Comparison of ENCODE assay signal across 26 cellular contexts in the genomic region with DNA sequence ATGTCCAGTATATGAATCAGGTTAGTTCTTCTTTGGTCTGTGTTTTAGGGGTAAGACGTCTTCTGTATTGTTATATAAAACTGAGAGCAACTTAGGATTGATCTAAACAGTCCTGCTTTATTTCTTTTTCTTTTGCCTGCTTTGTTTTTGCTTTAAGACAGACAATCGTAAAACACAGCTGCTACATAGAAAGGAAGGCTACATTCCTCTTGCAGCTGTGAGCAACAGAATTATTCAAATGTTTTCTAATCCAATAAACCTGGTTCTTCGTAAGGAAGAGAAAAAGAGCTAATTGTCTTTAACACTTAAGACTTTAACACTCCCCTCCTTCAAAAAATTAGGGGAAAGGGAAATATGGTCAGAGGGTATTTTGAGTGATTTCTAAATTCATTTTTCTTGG. TPM values are rescaled to one million over a fixed set of nuclear protein-coding genes. Genes with fewer than 3 reads are reported as not detected.
DNase-seq lines count a peak whose midpoint lies in the region; ATAC-seq and TF ChIP-seq lines count a peak whose summit lies in the region.
"Had no signal": no experiment of that assay in that cellular context is flagged by ENCODE, and none has a peak within 500 bp of the region (broad histone marks: within the 10 kb centered on the region; RNA-seq: fewer than 3 reads in every experiment).

No MANE protein-coding gene starts in this region.

- dilution Hi-C loops in mammary epithelial cell (cut with HindIII; ENCODE audit: low sequenced_read_pairs) = no loop called here

- BruUV-seq in mammary epithelial cell (replicated peaks; lab: Mats Ljungman, UMichigan) = no TSS peak

- H3K9me2 ChIP-seq in GM23248 (ENCODE audit: insufficient read depth) = no peaks in the 10 kb centered on the region

- H3K27me3 ChIP-seq in GM23248 (replicated peaks; ENCODE audit: insufficient read depth) (no peaks in the 10 kb centered on the region), mammary epithelial cell (ENCODE audit: insufficient read depth, low read length) (no peaks in the 10 kb centered on the region), muscle layer of colon (ENCODE audit: control insufficient read depth in 1 of 2, insufficient read depth in 2 of 2, low read length in 2 of 2) (no peaks in the 10 kb centered on the region), subcutaneous abdominal adipose tissue (ENCODE audit: control insufficient read depth in 5 of 5, insufficient read depth in 4 of 5, low read length in 5 of 5) (no peaks in the 10 kb centered on the region), psoas muscle (ENCODE audit: insufficient read depth in 3 of 3, low read length in 2 of 3) (no peaks in the 10 kb centered on the region)
- H3K27me3 ChIP-seq: ovary had no signal

- no peaks in the 10 kb centered on the region for H3K9me3 ChIP-seq in GM23248 (ENCODE audit: low read depth)
- no peaks in the 10 kb centered on the region for H3K9me3 ChIP-seq in mammary epithelial cell (replicated peaks; ENCODE audit: insufficient read depth, low read length)
- H3K9me3 ChIP-seq in muscle layer of colon (ENCODE audit: low read length) = no peaks in the 10 kb centered on the region
- H3K9me3 ChIP-seq in subcutaneous abdominal adipose tissue (ENCODE audit: control insufficient read depth in 5 of 5, low read length in 5 of 5) = no peaks in the 10 kb centered on the region
- no peaks in the 10 kb centered on the region for H3K9me3 ChIP-seq in psoas muscle
- H3K9me3 ChIP-seq: ovary had no signal

- 51 to 56% methylated on average over 3 of the region's 3 CpGs for WGBS in GM23248 (ENCODE audit: low coverage in 1 of 2, low lambda C conversion rate in 2 of 2, missing lambda C conversion rate in 2 of 2), 2 experiments
- WGBS in mammary epithelial cell (ENCODE audit: low coverage, missing lambda C conversion rate) = 87% methylated on average over 3 of the region's 3 CpGs
- 35 to 45% (median 38%) methylated on average over 3 of the region's 3 CpGs for WGBS in psoas muscle, 3 donors

- H2AFZ ChIP-seq in GM23248 (no peak overlapping the region), mammary epithelial cell (ENCODE audit: low read depth, low read length) (no peak overlapping the region)

- peaks cover 25% of the 10 kb centered on the region for H3F3A ChIP-seq in GM23248 (ENCODE audit: insufficient read depth)

- H3K4me2 ChIP-seq in GM23248 (ENCODE audit: unreplicated experiment) (peak overlapping the region; percentile 44), mammary epithelial cell (ENCODE audit: insufficient read depth, low read depth, low read length) (peak overlapping the region; percentile 43)

- no peaks in the 10 kb centered on the region for H4K20me1 ChIP-seq in GM23248 (ENCODE audit: insufficient read depth)
- H4K20me1 ChIP-seq in mammary epithelial cell (ENCODE audit: insufficient read depth, low read length) = no peaks in the 10 kb centered on the region

- no peaks in the 10 kb centered on the region for H3K79me2 ChIP-seq in GM23248 (ENCODE audit: insufficient read depth)
- no peaks in the 10 kb centered on the region for H3K79me2 ChIP-seq in mammary epithelial cell (ENCODE audit: insufficient read depth, low read length)

- H3K4me1 ChIP-seq in GM23248 (ENCODE audit: insufficient read depth) (peaks cover 33% of the 10 kb centered on the region), mammary epithelial cell (ENCODE audit: insufficient read depth, low read length) (peaks cover 46% of the 10 kb centered on the region), muscle layer of colon (ENCODE audit: insufficient read depth, low read length) (peaks cover 36% of the 10 kb centered on the region), subcutaneous abdominal adipose tissue (ENCODE audit: control insufficient read depth in 5 of 5, insufficient read depth in 5 of 5, low read length in 5 of 5) (peaks cover 2 to 56% (median 47%) of the 10 kb centered on the region in 5 donors), psoas muscle (no peaks in the 10 kb centered on the region)

- in situ Hi-C loops in GM23248 (cut with MboI) (no loop called here), mammary epithelial cell (cut with MboI; ENCODE audit: low sequenced_read_pairs in 2 of 2) (no loop called here)

- CTCF ChIA-PET in mammary epithelial cell (lab: Charles Lee; ENCODE audit: low non-redundant PET) = no interaction called here

- DNase-seq in GM23248 (no peak), mammary epithelial cell (no peak), SHP77 treated with DMSO at 0.1 percent for 48 hours (lab: John Stamatoyannopoulos, UW) (no peak), psoas muscle (no peak)
- no peak for DNase-seq in activated CD8-positive, alpha-beta memory T cell treated with anti-CD3 and anti-CD28 coated beads for 24 hours
- DNase-seq: activated CD8-positive, alpha-beta T cell treated with anti-CD3 and anti-CD28 coated beads for 36 hours; amygdala; COR-L47; effector memory CD4-positive, alpha-beta T cell; erythroblast; H7; head of caudate nucleus; islet precursor cell; midbrain; NCI-H1417; NCI-H2029 treated with DMSO at 0.1 percent for 48 hours; NCI-H524 treated with DMSO at 0.1 percent for 48 hours; ovary; right cardiac atrium; stimulated activated CD4-positive, alpha-beta T cell treated with anti-CD3 and anti-CD28 coated beads, Interleukin-4, amount 100 ng/mL, for 24 hours had no signal

- no peaks in the 10 kb centered on the region for H3K36me3 ChIP-seq in GM23248 (ENCODE audit: low read depth)
- no peaks in the 10 kb centered on the region for H3K36me3 ChIP-seq in mammary epithelial cell (ENCODE audit: insufficient read depth, low read length)
- no peaks in the 10 kb centered on the region for H3K36me3 ChIP-seq in muscle layer of colon (ENCODE audit: insufficient read depth, low read length)
- H3K36me3 ChIP-seq in subcutaneous abdominal adipose tissue (ENCODE audit: control insufficient read depth in 5 of 5, insufficient read depth in 5 of 5, low read length in 5 of 5) = no peaks in the 10 kb centered on the region
- no peaks in the 10 kb centered on the region for H3K36me3 ChIP-seq in psoas muscle (ENCODE audit: insufficient read depth in 1 of 2, low read depth in 1 of 2)
- H3K36me3 ChIP-seq: ovary had no signal

- intact Hi-C loops in mammary epithelial cell (cut with micrococcal nuclease) (no loop called here), psoas muscle (cut with DNase I) (no loop called here)

- H3K9ac ChIP-seq in GM23248 (no peak overlapping the region; the same call in 1 of the 2 replicates), mammary epithelial cell (ENCODE audit: insufficient read depth, low read length) (no peak overlapping the region), muscle layer of colon (ENCODE audit: low read length) (no peak overlapping the region), subcutaneous abdominal adipose tissue (ENCODE audit: low read length in 5 of 5) (peak overlapping the region in 2 of 5 donors; percentile 37 to 49)

- H3K27ac ChIP-seq in GM23248 (peak overlapping the region; percentile 39), mammary epithelial cell (ENCODE audit: insufficient read depth, low read depth, low read length) (no peak overlapping the region), muscle layer of colon (ENCODE audit: low read depth, low read length) (peak overlapping the region; percentile 27), subcutaneous abdominal adipose tissue (ENCODE audit: low read depth, low read length) (peak overlapping the region; percentile 70), psoas muscle (no peak overlapping the region)
- H3K27ac ChIP-seq: C4-2B, ovary had no signal

- H3K4me3 ChIP-seq in GM23248 (no peak overlapping the region), mammary epithelial cell (replicated peaks in 1 of 3; ENCODE audit: insufficient read depth in 1 of 3, low read depth in 2 of 3, low read length in 3 of 3) (no peak overlapping the region), muscle layer of colon (ENCODE audit: low read depth in 1 of 2, low read length in 2 of 2) (no peak overlapping the region), subcutaneous abdominal adipose tissue (ENCODE audit: low read depth in 1 of 5, low read length in 5 of 5) (no peak overlapping the region), psoas muscle (no peak overlapping the region)
- H3K4me3 ChIP-seq: coronary artery, ovary had no signal

- no peak for TF ChIP-seq CTCF in mammary epithelial cell (conservative IDR thresholded peaks at IDR 0.05 in 1 of 2, IDR thresholded peaks at IDR 0.05 in 1 of 2; ENCODE audit: extremely low read depth in 1 of 2, insufficient read depth in 1 of 2, low read depth in 1 of 2, low read length in 2 of 2)
- TF ChIP-seq CTCF in psoas muscle (IDR thresholded peaks at IDR 0.05) = no peak

- ATAC-seq in HG02885 (IDR thresholded peaks at IDR 0.05; ENCODE audit: poor library complexity, unreplicated experiment) (no peak), psoas muscle (no peak)
- ATAC-seq: activated CD8-positive, alpha-beta T cell treated with anti-CD3 and anti-CD28 coated beads for 36 hours; right cardiac atrium had no signal

RNA-seq across cellular contexts. Expression of a gene that starts 14.6 kb away (rescaled TPM):
- total RNA-seq in GM23248 (2014; rRNA removed; shearing (Covaris generic)) = 9.2 and 13.8 TPM in 2 replicates
- polyA plus RNA-seq in GM23248 (2016; fragmentation: Nextera tagmentation; extraction: Ambion mirVana) = 27.7 and 29.6 TPM in 2 replicates
- 10 to 100 TPM in 1 of 2 donors, 1 to 10 TPM in 1; 7.9 to 22.5 TPM for total RNA-seq in mammary epithelial cell
- 5.0 TPM for polyA plus RNA-seq in mammary epithelial cell
- 8.9 TPM for polyA minus RNA-seq in mammary epithelial cell
- 1 to 10 TPM in 3 of 4 donors, under 1 TPM in 1; 0.74 to 7.1 (median 1.8) TPM for total RNA-seq in psoas muscle
- polyA plus RNA-seq in psoas muscle = under 1 TPM; 0.34 to 1.00 (median 0.69) TPM
- total RNA-seq: activated CD8-positive, alpha-beta T cell treated with anti-CD3 and anti-CD28 coated beads for 36 hours; activated T-helper 2 cell treated with anti-CD3 and anti-CD28 coated beads, Interferon-gamma antibody, Interleukin-2, Interleukin-4, amounts not matched to agents 10 μg/mL and 5 μg/mL and 100 μg/mL, durations not matched to agents 14 hours and 24 hours and 36 hours had no signal

Comparison
In these comparisons a context has a peak if more than half of its experiments do, and no peak if none do; other contexts are left out.
1. H3K27ac ChIP-seq: peak in GM23248 (single experiment), muscle layer of colon (single experiment) and subcutaneous abdominal adipose tissue (single experiment); none in mammary epithelial cell (single experiment) and psoas muscle (single experiment).